14 cellular contexts compared by ENCODE assay signal in the genomic region with DNA sequence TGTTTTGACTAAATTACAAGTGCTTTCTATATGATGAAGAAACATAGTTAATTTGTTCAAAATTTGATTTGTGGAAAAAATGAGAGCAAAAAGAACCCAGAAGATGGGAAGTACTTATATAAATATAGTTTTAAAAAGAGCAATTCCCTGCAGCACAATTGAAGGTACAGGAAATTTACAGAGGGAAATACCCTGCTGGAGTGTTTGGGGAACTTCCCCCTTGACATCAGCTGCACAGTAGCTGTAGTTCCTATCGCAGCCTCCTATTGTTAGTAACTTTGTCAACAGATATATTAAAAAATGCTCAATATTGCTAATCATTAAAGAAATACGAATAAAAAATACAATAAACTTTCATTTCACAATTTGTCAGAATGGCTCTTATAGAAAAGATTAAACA.
DNase-seq lines count a peak whose midpoint lies in the region; ATAC-seq, FAIRE-seq and TF ChIP-seq lines count a peak whose summit lies in the region.
"Had no signal": no experiment of that assay in that cellular context is flagged by ENCODE, and none has a peak within 500 bp of the region (broad histone marks: within the 10 kb centered on the region; RNA-seq: fewer than 3 reads in every experiment).

No MANE protein-coding gene starts in this region.

- no peak overlapping the region for H3K4me2 ChIP-seq in K562 (ENCODE audit: insufficient read depth, low read length)

- BruUV-seq in K562 (replicated peaks; lab: Mats Ljungman, UMichigan) (no TSS peak), Caco-2 (replicated peaks; lab: Mats Ljungman, UMichigan) (no TSS peak)

- no peak for DNase-seq in AG04450 (ENCODE audit: low read depth, low spot score)
- peak in 3 of 4 experiments; percentile 11 to 20 (median 16) for DNase-seq in K562 (ENCODE audit: extremely low read depth in 1 of 4, low spot score in 3 of 4)
- no peak for DNase-seq in NCI-H524 (lab: John Stamatoyannopoulos, UW)
- no peak for DNase-seq in HTR-8/SVneo (ENCODE audit: insufficient read length, low spot score)
- DNase-seq in Caco-2, result no peak
- no peak for DNase-seq in GM12892 (ENCODE audit: insufficient read length)
- DNase-seq: activated CD8-positive, alpha-beta T cell treated with anti-CD3 and anti-CD28 coated beads for 36 hours; body of pancreas; H7; NCI-H446 treated with DMSO at 0.1 percent for 48 hours; posterior cingulate gyrus had no signal

- intact Hi-C loops in K562 (cut with micrococcal nuclease), result no loop called here
- intact Hi-C loops in Caco-2 (cut with micrococcal nuclease; ENCODE audit: unreplicated experiment), result no loop called here

- no peaks in the 10 kb centered on the region for H3K4me1 ChIP-seq in K562 (replicated peaks in 1 of 2; ENCODE audit: control insufficient read depth in 2 of 2, insufficient read depth in 2 of 2, low read length in 2 of 2)
- H3K4me1 ChIP-seq in Caco-2, result no peaks in the 10 kb centered on the region
- H3K4me1 ChIP-seq: body of pancreas had no signal

- H3K27ac Mint-ChIP-seq in Caco-2 (ENCODE audit: unreplicated experiment), result no peak overlapping the region
- H3K27ac Mint-ChIP-seq: activated CD8-positive, alpha-beta T cell treated with anti-CD3 and anti-CD28 coated beads for 36 hours had no signal

- H3K9me3 ChIP-seq in AG04450 (ENCODE audit: control insufficient read depth, insufficient read depth, low read length) (no peaks in the 10 kb centered on the region), K562 (replicated peaks; ENCODE audit: control insufficient read depth, insufficient read depth, low read depth, low read length) (no peaks in the 10 kb centered on the region), Caco-2 (no peaks in the 10 kb centered on the region)
- H3K9me3 ChIP-seq: body of pancreas had no signal

- H3K36me3 ChIP-seq in K562 (ENCODE audit: control insufficient read depth, insufficient read depth, low read length), result no peaks in the 10 kb centered on the region
- H3K36me3 ChIP-seq in Caco-2 (ENCODE audit: control insufficient read depth, insufficient read depth, low read length), result no peaks in the 10 kb centered on the region

- H3K27ac ChIP-seq in AG04450 (ENCODE audit: low read depth, low read length), result no peak overlapping the region
- H3K27ac ChIP-seq in K562 (ENCODE audit: extremely low read depth, low read depth, low read length), result no peak overlapping the region
- H3K27ac ChIP-seq: body of pancreas had no signal

- ATAC-seq in GM18907 (IDR thresholded peaks at IDR 0.05; ENCODE audit: unreplicated experiment) (peak; percentile 84), HG02885 (IDR thresholded peaks at IDR 0.05; ENCODE audit: poor library complexity, unreplicated experiment) (peak; percentile 79), K562 (0 out of 3 replicates have a peak, but pooled peaks have one; percentile 54)
- ATAC-seq: activated CD8-positive, alpha-beta T cell treated with anti-CD3 and anti-CD28 coated beads for 36 hours; body of pancreas had no signal

- TF ChIP-seq CTCF in AG04450 (IDR thresholded peaks at IDR 0.05; ENCODE audit: low read depth, low read length) (peak; percentile 13; the same call in 1 of the 2 replicates), K562 (IDR thresholded peaks at IDR 0.05 in 2 of 3, conservative IDR thresholded peaks at IDR 0.05 in 1 of 3; ENCODE audit: insufficient read depth in 2 of 3, low read depth in 1 of 3, low read length in 3 of 3) (no peak), Caco-2 (IDR thresholded peaks at IDR 0.05; ENCODE audit: insufficient read depth in 1 of 2, low read depth in 1 of 2, low read length in 1 of 2, severe bottlenecking in 1 of 2, unreplicated experiment in 1 of 2) (peak in 1 of 2 experiments; percentile 6)

- no peaks in the 10 kb centered on the region for H3K9me3 Mint-ChIP-seq in Caco-2 (ENCODE audit: unreplicated experiment)

- H3K9me1 ChIP-seq in K562 (ENCODE audit: control insufficient read depth, insufficient read depth, low read length), result no peaks in the 10 kb centered on the region

- H3K4me3 ChIP-seq in AG04450 (ENCODE audit: low read depth, low read length) (no peak overlapping the region), K562 (no peak overlapping the region), Caco-2 (ENCODE audit: low read depth, low read length) (no peak overlapping the region)
- H3K4me3 ChIP-seq: body of pancreas had no signal

- 33% methylated on average over 2 of the region's 2 CpGs for whole genome bisulfite sequencing in K562 (ENCODE audit: insufficient coverage, low coverage, missing lambda C conversion rate)

- no peak for TF ChIP-seq EP300 in K562 (IDR thresholded peaks at IDR 0.05; ENCODE audit: low read length)

- H2AFZ ChIP-seq in K562 (ENCODE audit: low read depth, low read length), result no peak overlapping the region

- no peaks in the 10 kb centered on the region for H3K36me3 Mint-ChIP-seq in Caco-2 (ENCODE audit: insufficient read depth, unreplicated experiment)

- CTCF ChIA-PET in AG04450 (lab: Charles Lee), result interaction anchor here (1.1 kb wide), 1 partner anchor 9 kb away, joined by 3 read pairs; no protein-coding TSS in a partner anchor
- CTCF ChIA-PET in K562 (lab: Yijun Ruan, JAX; ENCODE audit: low intra/inter-chr PET ratio), result no interaction called here
- CTCF ChIA-PET in Caco-2 (lab: Charles Lee), result no interaction called here

- no peak overlapping the region for H3K9ac ChIP-seq in K562 (ENCODE audit: insufficient read depth in 1 of 2, low read depth in 2 of 2, low read length in 2 of 2)

- H3K27me3 Mint-ChIP-seq in Caco-2 (ENCODE audit: insufficient read depth, unreplicated experiment), result peaks cover 2% of the 10 kb centered on the region
- H3K27me3 Mint-ChIP-seq: activated CD8-positive, alpha-beta T cell treated with anti-CD3 and anti-CD28 coated beads for 36 hours; IgD-negative memory B cell had no signal

- H3K4me3 Mint-ChIP-seq in Caco-2 (ENCODE audit: unreplicated experiment), result no peak overlapping the region
- H3K4me3 Mint-ChIP-seq: activated CD8-positive, alpha-beta T cell treated with anti-CD3 and anti-CD28 coated beads for 36 hours had no signal

- in situ Hi-C loops in K562 (cut with MboI), result no loop called here

- no peaks in the 10 kb centered on the region for H3K79me2 ChIP-seq in K562 (ENCODE audit: control insufficient read depth, insufficient read depth, low read length)

- H4K20me1 ChIP-seq in K562 (replicated peaks; ENCODE audit: control insufficient read depth, insufficient read depth, low read length), result no peaks in the 10 kb centered on the region

- H3K27me3 ChIP-seq in AG04450 (ENCODE audit: control insufficient read depth, insufficient read depth, low read length) (no peaks in the 10 kb centered on the region), K562 (ENCODE audit: control insufficient read depth in 2 of 2, insufficient read depth in 2 of 2, low read length in 2 of 2) (no peaks in the 10 kb centered on the region), Caco-2 (replicated peaks; ENCODE audit: control insufficient read depth, insufficient read depth, low read length) (no peaks in the 10 kb centered on the region)
- H3K27me3 ChIP-seq: body of pancreas had no signal

- FAIRE-seq in K562 (lab: Jason Lieb, UNC) (no peak), HTR-8/SVneo (lab: Jason Lieb, UNC) (no peak), GM12892 (lab: Jason Lieb, UNC) (no peak)

- POLR2A ChIA-PET in AG04450 (lab: Yijun Ruan, JAX), result no interaction called here
- POLR2A ChIA-PET in K562 (lab: Yijun Ruan, JAX), result no interaction called here
- POLR2A ChIA-PET in Caco-2 (lab: Charles Lee), result no interaction called here

- no peaks in the 10 kb centered on the region for H3K4me1 Mint-ChIP-seq in Caco-2 (ENCODE audit: low read depth, unreplicated experiment)

- TF ChIP-seq POLR2A in K562 (conservative IDR thresholded peaks at IDR 0.05) (no peak), GM12892 (IDR thresholded peaks at IDR 0.05; ENCODE audit: low read depth, low read length) (no peak)

- TF ChIP-seq RAD21 in K562 (CRISPR knock-in tag; conservative IDR thresholded peaks at IDR 0.05 in 1 of 2, IDR thresholded peaks at IDR 0.05 in 1 of 2), result no peak

TF ChIP-seq in K562, 482 proteins besides CTCF, POLR2A, EP300 and RAD21 (continues in another document):
- TF ChIP-seq, protein P1, sequence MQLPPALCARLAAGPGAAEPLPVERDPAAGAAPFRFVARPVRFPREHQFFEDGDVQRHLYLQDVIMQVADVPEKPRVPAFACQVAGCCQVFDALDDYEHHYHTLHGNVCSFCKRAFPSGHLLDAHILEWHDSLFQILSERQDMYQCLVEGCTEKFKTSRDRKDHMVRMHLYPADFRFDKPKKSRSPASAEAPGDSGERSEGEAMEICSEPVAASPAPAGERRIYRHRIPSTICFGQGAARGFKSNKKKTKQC (CRISPR knock-in tag; IDR thresholded peaks at IDR 0.05), result no peak
- TF ChIP-seq SRSF7 (optimal IDR thresholded peaks at IDR 0.05; ENCODE audit: low read depth, low read length), result no peak
- TF ChIP-seq, protein P2, sequence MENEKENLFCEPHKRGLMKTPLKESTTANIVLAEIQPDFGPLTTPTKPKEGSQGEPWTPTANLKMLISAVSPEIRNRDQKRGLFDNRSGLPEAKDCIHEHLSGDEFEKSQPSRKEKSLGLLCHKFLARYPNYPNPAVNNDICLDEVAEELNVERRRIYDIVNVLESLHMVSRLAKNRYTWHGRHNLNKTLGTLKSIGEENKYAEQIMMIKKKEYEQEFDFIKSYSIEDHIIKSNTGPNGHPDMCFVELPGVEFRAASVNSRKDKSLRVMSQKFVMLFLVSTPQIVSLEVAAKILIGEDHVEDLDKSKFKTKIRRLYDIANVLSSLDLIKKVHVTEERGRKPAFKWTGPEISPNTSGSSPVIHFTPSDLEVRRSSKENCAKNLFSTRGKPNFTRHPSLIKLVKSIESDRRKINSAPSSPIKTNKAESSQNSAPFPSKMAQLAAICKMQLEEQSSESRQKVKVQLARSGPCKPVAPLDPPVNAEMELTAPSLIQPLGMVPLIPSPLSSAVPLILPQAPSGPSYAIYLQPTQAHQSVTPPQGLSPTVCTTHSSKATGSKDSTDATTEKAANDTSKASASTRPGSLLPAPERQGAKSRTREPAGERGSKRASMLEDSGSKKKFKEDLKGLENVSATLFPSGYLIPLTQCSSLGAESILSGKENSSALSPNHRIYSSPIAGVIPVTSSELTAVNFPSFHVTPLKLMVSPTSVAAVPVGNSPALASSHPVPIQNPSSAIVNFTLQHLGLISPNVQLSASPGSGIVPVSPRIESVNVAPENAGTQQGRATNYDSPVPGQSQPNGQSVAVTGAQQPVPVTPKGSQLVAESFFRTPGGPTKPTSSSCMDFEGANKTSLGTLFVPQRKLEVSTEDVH (IDR thresholded peaks at IDR 0.05; ENCODE audit: low read depth, partially characterized antibody), result no peak
- no peak for TF ChIP-seq ETS2 (tag; IDR thresholded peaks at IDR 0.05; ENCODE audit: borderline replicate concordance, poor library complexity, severe bottlenecking)
- TF ChIP-seq NR1H2 (CRISPR knock-in tag; IDR thresholded peaks at IDR 0.05), result no peak
- no peak for TF ChIP-seq RBM34 (IDR thresholded peaks at IDR 0.05; ENCODE audit: borderline replicate concordance, insufficient read depth, low read length)
- no peak for TF ChIP-seq ESRRB (CRISPR knock-in tag; IDR thresholded peaks at IDR 0.05; ENCODE audit: borderline replicate concordance)
- no peak for TF ChIP-seq CXXC5 (CRISPR knock-in tag; IDR thresholded peaks at IDR 0.05)

Comparison
In these comparisons a context has a peak if more than half of its experiments do, and no peak if none do; other contexts are left out.
1. DNase-seq: peak in K562 (3 of 4); none in AG04450 (single experiment), NCI-H524 (0 of 2), HTR-8/SVneo (single experiment), Caco-2 (0 of 2) and GM12892 (single experiment).
2. Peak in every context shown above with its lines, with median percentiles within 50 percentile points of each other: ATAC-seq.